ENCODE assay signal across 1 cellular context in genomic region chr17:50640701-50641338, GRCh38.
TF ChIP-seq lines count a peak whose summit lies in the region.

No MANE protein-coding gene starts in this region.

TF ChIP-seq in K562, 482 proteins besides CTCF, POLR2A, EP300 and RAD21 (continued from another document):
- TF ChIP-seq RREB1 (CRISPR knock-in tag; IDR thresholded peaks at IDR 0.05): no peak
- TF ChIP-seq FOXM1 (IDR thresholded peaks at IDR 0.05; ENCODE audit: low read depth): peak; percentile 34; the same call in 1 of the 2 replicates
- no peak for TF ChIP-seq FOXM1 (CRISPR knock-in tag; IDR thresholded peaks at IDR 0.05; ENCODE audit: low read depth)
- TF ChIP-seq ZNF347 (CRISPR knock-in tag; IDR thresholded peaks at IDR 0.05; ENCODE audit: low read depth): no peak
- peak; percentile 67; the same call in 1 of the 2 replicates for TF ChIP-seq ZNF511 (CRISPR knock-in tag; IDR thresholded peaks at IDR 0.05)
- TF ChIP-seq ZNF175 (CRISPR knock-in tag; IDR thresholded peaks at IDR 0.05; ENCODE audit: low read depth): peak; percentile 19; the same call in 1 of the 2 replicates
- TF ChIP-seq FOSL1 (tag; conservative IDR thresholded peaks at IDR 0.05): peak; percentile 81
- TF ChIP-seq ZFP36 (IDR thresholded peaks at IDR 0.05; ENCODE audit: low read depth, low read length, partially characterized antibody): no peak
- TF ChIP-seq RHOXF2B (CRISPR knock-in tag; conservative IDR thresholded peaks at IDR 0.05): no peak
- 0 out of 2 replicates have a peak, but pooled peaks have one; percentile 10 for TF ChIP-seq MITF (IDR thresholded peaks at IDR 0.05)
- TF ChIP-seq NR2C2 (CRISPR knock-in tag; IDR thresholded peaks at IDR 0.05): no peak
- TF ChIP-seq NR2C2 (tag; IDR thresholded peaks at IDR 0.05): peak; percentile 80
- TF ChIP-seq ZNF764 (CRISPR knock-in tag; IDR thresholded peaks at IDR 0.05; ENCODE audit: low read depth): no peak
- TF ChIP-seq ZNF318 (IDR thresholded peaks at IDR 0.05; ENCODE audit: borderline replicate concordance in 1 of 2, low read depth in 1 of 2): 0 out of 4 replicates have a peak, but pooled peaks of 1 of the 2 experiments have one; percentile 39
- TF ChIP-seq KDM1A (IDR thresholded peaks at IDR 0.05): peak; percentile 89 to 91
- peak; percentile 54 for TF ChIP-seq NFE2 (IDR thresholded peaks at IDR 0.05; ENCODE audit: low read depth)
- 0 out of 2 replicates have a peak, but pooled peaks have one; percentile 32 for TF ChIP-seq ZNF740 (CRISPR knock-in tag; IDR thresholded peaks at IDR 0.05)
- no peak for TF ChIP-seq ZNF740 (tag; IDR thresholded peaks at IDR 0.05)
- peak; percentile 54 for TF ChIP-seq SOX6 (IDR thresholded peaks at IDR 0.05)
- TF ChIP-seq NCOA1 (IDR thresholded peaks at IDR 0.05; ENCODE audit: low read depth): no peak
- TF ChIP-seq STAT5B (CRISPR knock-in tag; IDR thresholded peaks at IDR 0.05): no peak
- TF ChIP-seq CLOCK (CRISPR knock-in tag; IDR thresholded peaks at IDR 0.05; ENCODE audit: borderline replicate concordance): no peak
- no peak for TF ChIP-seq RBM25 (IDR thresholded peaks at IDR 0.05; ENCODE audit: low read depth, low read length, severe bottlenecking)
- TF ChIP-seq CCNT2 (IDR thresholded peaks at IDR 0.05; ENCODE audit: borderline replicate concordance, extremely low read depth, insufficient read length, low read depth, low read length): no peak
- peak; percentile 90 for TF ChIP-seq BHLHE40 (IDR thresholded peaks at IDR 0.05; ENCODE audit: low read length)
- no peak for TF ChIP-seq ZFX (CRISPR knock-in tag; IDR thresholded peaks at IDR 0.05)
- 0 out of 2 replicates have a peak, but pooled peaks have one; percentile 35 for TF ChIP-seq ZNF584 (CRISPR knock-in tag; IDR thresholded peaks at IDR 0.05; ENCODE audit: low read depth)
- TF ChIP-seq ZFP30 (CRISPR knock-in tag; IDR thresholded peaks at IDR 0.05; ENCODE audit: borderline replicate concordance): no peak
- peak; percentile 34; the same call in 1 of the 2 replicates for TF ChIP-seq FOXK1 (CRISPR knock-in tag; IDR thresholded peaks at IDR 0.05; ENCODE audit: borderline replicate concordance)
- peak; percentile 47; the same call in 1 of the 2 replicates for TF ChIP-seq ZNF24 (IDR thresholded peaks at IDR 0.05)
- TF ChIP-seq SPI1 (IDR thresholded peaks at IDR 0.05; ENCODE audit: borderline replicate concordance, low read depth, low read length): peak; percentile 35; the same call in 1 of the 2 replicates
TF ChIP-seq in K562: peak in this region for 64.
